10 cellular contexts compared by ENCODE assay signal in genomic region chr22:27668828-27669797, GRCh38.
DNase-seq lines count a peak whose midpoint lies in the region; ATAC-seq, FAIRE-seq and TF ChIP-seq lines count a peak whose summit lies in the region.
"Had no signal": no experiment of that assay in that cellular context is flagged by ENCODE, and none has a peak within 500 bp of the region (broad histone marks: within the 10 kb centered on the region; RNA-seq: fewer than 3 reads in every experiment).

No MANE protein-coding gene starts in this region.

- no peaks in the 10 kb centered on the region for H3K27me3 Mint-ChIP-seq in MCF 10A (ENCODE audit: insufficient read depth, unreplicated experiment)

- intact Hi-C loops in MCF 10A (cut with micrococcal nuclease): loop anchor here (2.0 kb wide), 1 partner anchor 50 kb away; no protein-coding TSS in a partner anchor
- intact Hi-C loops in mammary epithelial cell (cut with micrococcal nuclease): no loop called here
- intact Hi-C loops in kidney (cut with DNase I): no loop called here
- intact Hi-C loops in lower leg skin (cut with DNase I; ENCODE audit: low total_unique reads): no loop called here

- H3K27ac ChIP-seq in mammary epithelial cell (ENCODE audit: insufficient read depth, low read depth, low read length) (no peak overlapping the region), WERI-Rb-1 (peak overlapping the region; percentile 93), kidney (ENCODE audit: low read depth in 2 of 2, low read length in 2 of 2) (peak overlapping the region; percentile 33 to 41)

- TSS peak; percentile 62 for BruUV-seq in MCF 10A (replicated peaks; lab: Mats Ljungman, UMichigan)
- no TSS peak for BruUV-seq in mammary epithelial cell (replicated peaks; lab: Mats Ljungman, UMichigan)

- TF ChIP-seq CTCF in MCF 10A (IDR thresholded peaks at IDR 0.05; ENCODE audit: unreplicated experiment): no peak
- TF ChIP-seq CTCF in mammary epithelial cell (conservative IDR thresholded peaks at IDR 0.05 in 1 of 2, IDR thresholded peaks at IDR 0.05 in 1 of 2; ENCODE audit: extremely low read depth in 1 of 2, insufficient read depth in 1 of 2, low read depth in 1 of 2, low read length in 2 of 2): no peak
- TF ChIP-seq CTCF in WERI-Rb-1 (IDR thresholded peaks at IDR 0.05; ENCODE audit: low read depth, low read length): no peak
- TF ChIP-seq CTCF in kidney (IDR thresholded peaks at IDR 0.05; ENCODE audit: borderline replicate concordance, extremely low read depth, insufficient read depth): no peak
- TF ChIP-seq CTCF in lower leg skin (IDR thresholded peaks at IDR 0.05): no peak

- dilution Hi-C loops in mammary epithelial cell (cut with HindIII; ENCODE audit: low sequenced_read_pairs): no loop called here

- 80% methylated on average over 3 of the region's 7 CpGs for WGBS in mammary epithelial cell (ENCODE audit: low coverage, missing lambda C conversion rate)
- 42 to 50% methylated on average over 4 to 5 of the region's 7 CpGs for WGBS in lower leg skin, 2 donors

- no peaks in the 10 kb centered on the region for H3K79me2 ChIP-seq in mammary epithelial cell (ENCODE audit: insufficient read depth, low read length)

- DNase-seq in MCF 10A (ENCODE audit: unreplicated experiment) (peak; percentile 71), mammary epithelial cell (no peak), WERI-Rb-1 (peak; percentile 96), kidney (peak; percentile 79), lower leg skin (ENCODE audit: low spot score in 2 of 2) (no peak), middle frontal gyrus (ENCODE audit: extremely low spot score, low spot score) (no peak)
- DNase-seq: HFFc6 had no signal

- H3K4me3 ChIP-seq in mammary epithelial cell (replicated peaks in 1 of 3; ENCODE audit: insufficient read depth in 1 of 3, low read depth in 2 of 3, low read length in 3 of 3): no peak overlapping the region
- no peak overlapping the region for H3K4me3 ChIP-seq in WERI-Rb-1 (ENCODE audit: low read depth, low read length)
- H3K4me3 ChIP-seq in kidney (ENCODE audit: low read length in 2 of 2): no peak overlapping the region
- no peak overlapping the region for H3K4me3 ChIP-seq in lower leg skin (ENCODE audit: low read depth, poor library complexity, severe bottlenecking)

- no peak overlapping the region for H2AFZ ChIP-seq in mammary epithelial cell (ENCODE audit: low read depth, low read length)

- H3K36me3 ChIP-seq in mammary epithelial cell (ENCODE audit: insufficient read depth, low read length): no peaks in the 10 kb centered on the region
- H3K36me3 ChIP-seq in WERI-Rb-1: no peaks in the 10 kb centered on the region
- H3K36me3 ChIP-seq in kidney (ENCODE audit: control insufficient read depth in 1 of 2, insufficient read depth in 2 of 2, low read length in 2 of 2): no peaks in the 10 kb centered on the region

- no peaks in the 10 kb centered on the region for H3K9me3 ChIP-seq in mammary epithelial cell (replicated peaks; ENCODE audit: insufficient read depth, low read length)
- peaks cover 5% of the 10 kb centered on the region for H3K9me3 ChIP-seq in WERI-Rb-1 (ENCODE audit: severe bottlenecking)
- peaks cover 4 to 5% of the 10 kb centered on the region in 2 donors for H3K9me3 ChIP-seq in kidney (ENCODE audit: control insufficient read depth in 1 of 2, low read length in 2 of 2)

- TF ChIP-seq POLR2A in lower leg skin (IDR thresholded peaks at IDR 0.05) (no peak), GM18505 (IDR thresholded peaks at IDR 0.05; ENCODE audit: borderline replicate concordance, extremely low read depth, insufficient read depth, insufficient read length) (no peak)

- no peaks in the 10 kb centered on the region for H3K27me3 ChIP-seq in mammary epithelial cell (ENCODE audit: insufficient read depth, low read length)
- H3K27me3 ChIP-seq in WERI-Rb-1 (ENCODE audit: insufficient read depth, low read depth, severe bottlenecking): no peaks in the 10 kb centered on the region

- H3K9ac ChIP-seq in mammary epithelial cell (ENCODE audit: insufficient read depth, low read length) (no peak overlapping the region), kidney (ENCODE audit: low read length in 2 of 2) (no peak overlapping the region)

- POLR2A ChIA-PET in MCF 10A (lab: Yijun Ruan, JAX): no interaction called here

- H3K27ac Mint-ChIP-seq in MCF 10A (ENCODE audit: low read depth, unreplicated experiment): peak overlapping the region; percentile 91
- H3K27ac Mint-ChIP-seq: HFFc6; T-helper 2 cell treated with Interferon-gamma antibody and Interleukin-4, amounts not matched to agents 5 μg/mL and 100 μg/mL, for 36 hours had no signal

- H3K4me1 Mint-ChIP-seq in MCF 10A (ENCODE audit: insufficient read depth, unreplicated experiment): peaks cover 20% of the 10 kb centered on the region

- no peaks in the 10 kb centered on the region for H4K20me1 ChIP-seq in mammary epithelial cell (ENCODE audit: insufficient read depth, low read length)

- in situ Hi-C loops in mammary epithelial cell (cut with MboI; ENCODE audit: low sequenced_read_pairs in 2 of 2): no loop called here

- H3K36me3 Mint-ChIP-seq in MCF 10A (ENCODE audit: insufficient read depth, unreplicated experiment): no peaks in the 10 kb centered on the region

- ATAC-seq in GM18505 (IDR thresholded peaks at IDR 0.05; ENCODE audit: unreplicated experiment) (no peak), GM21717 (IDR thresholded peaks at IDR 0.05; ENCODE audit: unreplicated experiment) (no peak)

- peaks cover 3% of the 10 kb centered on the region for H3K4me1 ChIP-seq in mammary epithelial cell (ENCODE audit: insufficient read depth, low read length)
- H3K4me1 ChIP-seq in kidney (ENCODE audit: control insufficient read depth in 1 of 2, insufficient read depth in 1 of 2, low read depth in 1 of 2, low read length in 2 of 2): peaks cover 0 to 3% of the 10 kb centered on the region in 2 donors

- CTCF ChIA-PET in MCF 10A (lab: Yijun Ruan, JAX): interaction anchor here (0.6 kb wide), 1 partner anchor 25 kb away, joined by 3 read pairs; no protein-coding TSS in a partner anchor
- CTCF ChIA-PET in mammary epithelial cell (lab: Charles Lee; ENCODE audit: low non-redundant PET): no interaction called here

- H3K4me3 Mint-ChIP-seq in MCF 10A (ENCODE audit: unreplicated experiment): no peak overlapping the region
- H3K4me3 Mint-ChIP-seq: HFFc6; T-helper 2 cell treated with Interferon-gamma antibody and Interleukin-4, amounts not matched to agents 5 μg/mL and 100 μg/mL, for 36 hours had no signal

- no peak for FAIRE-seq in kidney (lab: Jason Lieb, UNC)

- H3K9me3 Mint-ChIP-seq in MCF 10A (ENCODE audit: unreplicated experiment): peaks cover 9% of the 10 kb centered on the region

- H3K4me2 ChIP-seq in mammary epithelial cell (ENCODE audit: insufficient read depth, low read depth, low read length): no peak overlapping the region

Comparison
In these comparisons a context has a peak if more than half of its experiments do, and no peak if none do; other contexts are left out.
1. DNase-seq: peak in MCF 10A (single experiment), WERI-Rb-1 (single experiment) and kidney (single experiment); none in mammary epithelial cell (single experiment), lower leg skin (0 of 2) and middle frontal gyrus (single experiment).